In genomic region chr2:85354286-85355072, GRCh38 we compare ENCODE assay signal across 1 cellular context.
TF ChIP-seq lines count a peak whose summit lies in the region.

ELMOD3 (plus strand) TSS chr2:85354769; CDS start chr2:85357199, 2,430 bp downstream.
RETSAT (minus strand) TSS chr2:85354528; CDS start chr2:85354507, 21 bp downstream.

TF ChIP-seq in HepG2, 621 proteins besides CTCF, POLR2A, EP300 and RAD21 (continued from another document and continues in another):
- TF ChIP-seq ZNF609 (CRISPR knock-in tag; IDR thresholded peaks at IDR 0.05; ENCODE audit: borderline replicate concordance) (peak; percentile 87), BATF2 (CRISPR knock-in tag; IDR thresholded peaks at IDR 0.05) (no peak), ZNF782 (CRISPR knock-in tag; IDR thresholded peaks at IDR 0.05; ENCODE audit: borderline replicate concordance) (peak; percentile 99), EED (CRISPR knock-in tag; IDR thresholded peaks at IDR 0.05) (peak; percentile 91), TRAFD1 (CRISPR knock-in tag; IDR thresholded peaks at IDR 0.05; ENCODE audit: borderline replicate concordance) (peak; percentile 71; the same call in 1 of the 2 replicates), ZNF75D (CRISPR knock-in tag; IDR thresholded peaks at IDR 0.05; ENCODE audit: borderline replicate concordance) (no peak), SALL1 (CRISPR knock-in tag; IDR thresholded peaks at IDR 0.05) (peak; percentile 95; the same call in 1 of the 2 replicates), MAFK (conservative IDR thresholded peaks at IDR 0.05 in 1 of 2, IDR thresholded peaks at IDR 0.05 in 1 of 2; ENCODE audit: low read length in 2 of 2) (no peak), SIN3B (IDR thresholded peaks at IDR 0.05; ENCODE audit: low read length) (peak; percentile 61; the same call in 1 of the 2 replicates), SP140L (CRISPR knock-in tag; IDR thresholded peaks at IDR 0.05; ENCODE audit: borderline replicate concordance) (0 out of 2 replicates have a peak, but pooled peaks have one; percentile 88), ZNF574 (CRISPR knock-in tag; IDR thresholded peaks at IDR 0.05) (peak; percentile 88), ZNF605 (CRISPR knock-in tag; IDR thresholded peaks at IDR 0.05) (peak; percentile 92), SKIL (CRISPR knock-in tag; IDR thresholded peaks at IDR 0.05; ENCODE audit: borderline replicate concordance) (peak; percentile 37; the same call in 1 of the 2 replicates), MLX (CRISPR knock-in tag; IDR thresholded peaks at IDR 0.05) (peak; percentile 40), ZNF367 (CRISPR knock-in tag; IDR thresholded peaks at IDR 0.05; ENCODE audit: borderline replicate concordance) (0 out of 2 replicates have a peak, but pooled peaks have one; percentile 77), CBX2 (IDR thresholded peaks at IDR 0.05; ENCODE audit: low read depth, low read length) (no peak), CBX2 (CRISPR knock-in tag; IDR thresholded peaks at IDR 0.05; ENCODE audit: low read depth) (no peak), SPEN (CRISPR knock-in tag; IDR thresholded peaks at IDR 0.05; ENCODE audit: low read depth) (peak; percentile 83), ZNF44 (CRISPR knock-in tag; IDR thresholded peaks at IDR 0.05) (peak; percentile 35; the same call in 1 of the 2 replicates), KLF15 (CRISPR knock-in tag; IDR thresholded peaks at IDR 0.05; ENCODE audit: borderline replicate concordance) (no peak; the same call in 1 of the 2 replicates), ZSCAN20 (CRISPR knock-in tag; IDR thresholded peaks at IDR 0.05; ENCODE audit: borderline replicate concordance) (peak; percentile 82; the same call in 1 of the 2 replicates), ZNF710 (CRISPR knock-in tag; IDR thresholded peaks at IDR 0.05; ENCODE audit: borderline replicate concordance) (peak; percentile 45; the same call in 1 of the 2 replicates), ATRX (CRISPR knock-in tag; IDR thresholded peaks at IDR 0.05; ENCODE audit: borderline replicate concordance) (no peak), ZNF552 (CRISPR knock-in tag; IDR thresholded peaks at IDR 0.05; ENCODE audit: borderline replicate concordance) (peak; percentile 77; the same call in 1 of the 2 replicates), SMARCC2 (IDR thresholded peaks at IDR 0.05) (no peak), ARID2 (CRISPR knock-in tag; IDR thresholded peaks at IDR 0.05; ENCODE audit: borderline replicate concordance) (peak; percentile 81), SCMH1 (CRISPR knock-in tag; IDR thresholded peaks at IDR 0.05; ENCODE audit: borderline replicate concordance) (no peak), ZNF598 (CRISPR knock-in tag; IDR thresholded peaks at IDR 0.05; ENCODE audit: borderline replicate concordance) (peak; percentile 33; the same call in 1 of the 2 replicates), ZNF264 (CRISPR knock-in tag; IDR thresholded peaks at IDR 0.05) (peak; percentile 94), GLMP (CRISPR knock-in tag; IDR thresholded peaks at IDR 0.05; ENCODE audit: borderline replicate concordance) (no peak), PRDM15 (CRISPR knock-in tag; IDR thresholded peaks at IDR 0.05) (peak; percentile 12; the same call in 1 of the 2 replicates), TERF1 (CRISPR knock-in tag; IDR thresholded peaks at IDR 0.05) (no peak), ZIK1 (CRISPR knock-in tag; IDR thresholded peaks at IDR 0.05; ENCODE audit: borderline replicate concordance, low read depth) (peak; percentile 84; the same call in 1 of the 2 replicates), POGZ (CRISPR knock-in tag; IDR thresholded peaks at IDR 0.05) (peak; percentile 78), YY1 (IDR thresholded peaks at IDR 0.05; ENCODE audit: insufficient read depth, insufficient replicate concordance, low read depth, low read length) (peak; percentile 83)
